Comparison of ENCODE assay signal across 9 cellular contexts in genomic region chr5:135709103-135709660, GRCh38.
DNase-seq lines count a peak whose midpoint lies in the region; ATAC-seq and TF ChIP-seq lines count a peak whose summit lies in the region.
"Had no signal": no experiment of that assay in that cellular context is flagged by ENCODE, and none has a peak within 500 bp of the region (broad histone marks: within the 10 kb centered on the region; RNA-seq: fewer than 3 reads in every experiment).

No MANE protein-coding gene starts in this region.

- H3K9me3 Mint-ChIP-seq in endodermal cell (no peaks in the 10 kb centered on the region), nephron (no peaks in the 10 kb centered on the region), Calu3 (ENCODE audit: low read depth, unreplicated experiment) (no peaks in the 10 kb centered on the region)

- DNase-seq in endodermal cell (peak; percentile 31), suprapubic skin (ENCODE audit: low spot score in 2 of 2) (peak; percentile 36 to 76), erythroblast (lab: John Stamatoyannopoulos, UW) (no peak), PC-3 (no peak), Calu3 (no peak)
- DNase-seq: DMS 273 treated with DMSO at 0.1 percent for 48 hours had no signal

- H3K9me3 ChIP-seq in endodermal cell (ENCODE audit: control insufficient read depth, low read length) = no peaks in the 10 kb centered on the region
- no peaks in the 10 kb centered on the region for H3K9me3 ChIP-seq in suprapubic skin
- H3K9me3 ChIP-seq in PC-3 (ENCODE audit: low read length) = no peaks in the 10 kb centered on the region
- H3K9me3 ChIP-seq: A549, BLaER1 had no signal

- no peak overlapping the region for H3K4me3 Mint-ChIP-seq in endodermal cell
- H3K4me3 Mint-ChIP-seq in nephron = no peak overlapping the region
- H3K4me3 Mint-ChIP-seq in Calu3 (ENCODE audit: low read depth, unreplicated experiment) = no peak overlapping the region

- H3K4me1 ChIP-seq in endodermal cell (ENCODE audit: control insufficient read depth, insufficient read depth, low read length) (peaks cover 2% of the 10 kb centered on the region), suprapubic skin (peaks cover 64% of the 10 kb centered on the region), PC-3 (ENCODE audit: insufficient read depth, low read length) (no peaks in the 10 kb centered on the region)
- H3K4me1 ChIP-seq: A549 had no signal

- no peaks in the 10 kb centered on the region for H3K9me2 ChIP-seq in PC-3 (replicated peaks; ENCODE audit: low read length)

- TF ChIP-seq CTCF in endodermal cell (conservative IDR thresholded peaks at IDR 0.05) (no peak), nephron (IDR thresholded peaks at IDR 0.05; ENCODE audit: unreplicated experiment in 3 of 3) (no peak), suprapubic skin (IDR thresholded peaks at IDR 0.05) (no peak), PC-3 (conservative IDR thresholded peaks at IDR 0.05; ENCODE audit: low read depth, low read length) (no peak), Calu3 (IDR thresholded peaks at IDR 0.05; ENCODE audit: unreplicated experiment) (no peak)

- no TSS peak for BruUV-seq in PC-3 (replicated peaks; lab: Mats Ljungman, UMichigan)
- BruUV-seq in Calu3 (replicated peaks; lab: Mats Ljungman, UMichigan) = no TSS peak

- no peak overlapping the region for H3K27ac ChIP-seq in endodermal cell (ENCODE audit: low read depth, low read length)
- peak overlapping the region; percentile 16 for H3K27ac ChIP-seq in suprapubic skin
- no peak overlapping the region for H3K27ac ChIP-seq in PC-3 (ENCODE audit: low read length)
- H3K27ac ChIP-seq: A549, BLaER1 had no signal

- WGBS in endodermal cell (ENCODE audit: insufficient coverage in 1 of 2, insufficient read length in 1 of 2), 2 experiments = 77 to 93% methylated on average over 3 to 5 of the region's 5 CpGs
- 48% methylated on average over 5 of the region's 5 CpGs for WGBS in suprapubic skin

- no peaks in the 10 kb centered on the region for H3F3A ChIP-seq in PC-3 (ENCODE audit: low read length, unreplicated experiment)

- intact Hi-C loops in PC-3 (cut with micrococcal nuclease) (no loop called here), Calu3 (cut with micrococcal nuclease; ENCODE audit: unreplicated experiment) (no loop called here)

- no peaks in the 10 kb centered on the region for H3K79me2 ChIP-seq in PC-3 (ENCODE audit: low read length)

- no peak for TF ChIP-seq EP300 in suprapubic skin (IDR thresholded peaks at IDR 0.05)

- TF ChIP-seq POLR2A in suprapubic skin (IDR thresholded peaks at IDR 0.05) (no peak), erythroblast (IDR thresholded peaks at IDR 0.05; ENCODE audit: low read length) (no peak)

- POLR2A ChIA-PET in PC-3 (lab: Charles Lee; ENCODE audit: unreplicated experiment) = no interaction called here

- H3K4me3 ChIP-seq in endodermal cell (ENCODE audit: low read length) (no peak overlapping the region), suprapubic skin (no peak overlapping the region), PC-3 (ENCODE audit: low read length) (no peak overlapping the region)
- H3K4me3 ChIP-seq: A549, BLaER1 had no signal

- CTCF ChIA-PET in PC-3 (lab: Charles Lee) (no interaction called here), Calu3 (lab: Charles Lee) (no interaction called here)

- H3K27me3 ChIP-seq in endodermal cell (ENCODE audit: control insufficient read depth, insufficient read depth, low read length, poor library complexity, severe bottlenecking) = no peaks in the 10 kb centered on the region
- no peaks in the 10 kb centered on the region for H3K27me3 ChIP-seq in suprapubic skin
- peaks cover 63% of the 10 kb centered on the region for H3K27me3 ChIP-seq in PC-3 (ENCODE audit: low read length)
- H3K27me3 ChIP-seq: BLaER1 had no signal

- no peak for ATAC-seq in PC-3
- ATAC-seq: A549 had no signal

- no peak overlapping the region for H3K27ac Mint-ChIP-seq in endodermal cell
- peak overlapping the region in 2 of 3 experiments; percentile 26 to 40 for H3K27ac Mint-ChIP-seq in nephron
- no peak overlapping the region for H3K27ac Mint-ChIP-seq in Calu3 (ENCODE audit: unreplicated experiment)

- no peak overlapping the region for H3K9ac ChIP-seq in endodermal cell (ENCODE audit: extremely low read depth, low read length, poor library complexity, severe bottlenecking)
- H3K9ac ChIP-seq in PC-3 (ENCODE audit: low read length) = no peak overlapping the region
- H3K9ac ChIP-seq: BLaER1 had no signal

- H3K36me3 Mint-ChIP-seq in endodermal cell (ENCODE audit: low read depth) (no peaks in the 10 kb centered on the region), nephron (ENCODE audit: low read depth) (no peaks in the 10 kb centered on the region), Calu3 (ENCODE audit: insufficient read depth, unreplicated experiment) (no peaks in the 10 kb centered on the region)

- H3K27me3 Mint-ChIP-seq in endodermal cell (ENCODE audit: insufficient read depth) (peaks cover 26% of the 10 kb centered on the region), nephron (ENCODE audit: low read depth) (peaks cover 17% of the 10 kb centered on the region), Calu3 (ENCODE audit: unreplicated experiment) (peaks cover 44% of the 10 kb centered on the region)

- H3K4me2 ChIP-seq in PC-3 (ENCODE audit: low read length) = no peak overlapping the region
- H3K4me2 ChIP-seq: A549, BLaER1 had no signal

- H3K4me1 Mint-ChIP-seq in endodermal cell = peaks cover 14% of the 10 kb centered on the region
- peaks cover 58% of the 10 kb centered on the region for H3K4me1 Mint-ChIP-seq in nephron
- H3K4me1 Mint-ChIP-seq in Calu3 (ENCODE audit: low read depth, unreplicated experiment) = peaks cover 12% of the 10 kb centered on the region

- H4K20me1 ChIP-seq in PC-3 (ENCODE audit: low read length) = no peaks in the 10 kb centered on the region
- H4K20me1 ChIP-seq: BLaER1 had no signal

- H3K36me3 ChIP-seq in endodermal cell (ENCODE audit: control insufficient read depth, insufficient read depth, low read length) (no peaks in the 10 kb centered on the region), suprapubic skin (no peaks in the 10 kb centered on the region), PC-3 (ENCODE audit: low read depth, low read length) (no peaks in the 10 kb centered on the region)
- H3K36me3 ChIP-seq: BLaER1 had no signal

- H2AFZ ChIP-seq in PC-3 (ENCODE audit: low read length) = no peak overlapping the region

Comparison
In these comparisons a context has a peak if more than half of its experiments do, and no peak if none do; other contexts are left out.
1. DNase-seq: peak in endodermal cell (single experiment) and suprapubic skin (2 of 2); none in erythroblast (0 of 2), PC-3 (single experiment) and Calu3 (single experiment).
2. H3K27ac Mint-ChIP-seq: peak in nephron (2 of 3); none in endodermal cell (single experiment) and Calu3 (single experiment).